In genomic region chr10:130362308-130362761, GRCh38 we compare ENCODE assay signal across 20 cellular contexts.
DNase-seq lines count a peak whose midpoint lies in the region; ATAC-seq, FAIRE-seq and TF ChIP-seq lines count a peak whose summit lies in the region.
"Had no signal": no experiment of that assay in that cellular context is flagged by ENCODE, and none has a peak within 500 bp of the region (broad histone marks: within the 10 kb centered on the region; RNA-seq: fewer than 3 reads in every experiment).

No MANE protein-coding gene starts in this region.

- H3K36me3 Mint-ChIP-seq in nephron (ENCODE audit: low read depth), result no peaks in the 10 kb centered on the region
- H3K36me3 Mint-ChIP-seq: CD4-positive, alpha-beta memory T cell had no signal

- H3K9me3 ChIP-seq in HEK293 (ENCODE audit: control insufficient read depth, insufficient read depth, low read depth, low read length) (no peaks in the 10 kb centered on the region), smooth muscle cell (replicated peaks; ENCODE audit: low read depth) (no peaks in the 10 kb centered on the region)
- H3K9me3 ChIP-seq: mucosa of descending colon, psoas muscle had no signal

- no peaks in the 10 kb centered on the region for H3F3A ChIP-seq in smooth muscle cell (ENCODE audit: low read depth)

- ATAC-seq in Right ventricle myocardium superior (ENCODE audit: poor library complexity) (peak; percentile 92), HG03442 (IDR thresholded peaks at IDR 0.05; ENCODE audit: unreplicated experiment) (no peak), GM21528 (IDR thresholded peaks at IDR 0.05; ENCODE audit: low FRiP score, unreplicated experiment) (no peak)
- ATAC-seq: activated T-helper 17 cell treated with anti-CD3 and anti-CD28 coated beads, Interleukin-2, amount 50 U/mL, for 72 hours; left colon; mucosa of descending colon; psoas muscle had no signal

- no peak for FAIRE-seq in urothelium cell line (lab: Jason Lieb, UNC)
- FAIRE-seq: H54 had no signal

- no peak overlapping the region for H3K4me3 ChIP-seq in HEK293 (ENCODE audit: low read depth, low read length)
- no peak overlapping the region for H3K4me3 ChIP-seq in smooth muscle cell
- H3K4me3 ChIP-seq: esophagus squamous epithelium, mucosa of descending colon, psoas muscle, tibial nerve had no signal

- CTCF ChIA-PET in HEK293 (lab: Yijun Ruan, JAX), result no interaction called here

- intact Hi-C loops in Right ventricle myocardium superior (cut with DNase I), result no loop called here

- 34% methylated on average over 9 of the region's 9 CpGs for WGBS in smooth muscle cell (ENCODE audit: low lambda C conversion rate)

- H3K4me2 ChIP-seq in smooth muscle cell, result no peak overlapping the region

- peaks cover 3% of the 10 kb centered on the region for H3K9me3 Mint-ChIP-seq in nephron
- H3K9me3 Mint-ChIP-seq: activated T-helper 17 cell treated with anti-CD3 and anti-CD28 coated beads, Interleukin-2, amount 50 U/mL, for 72 hours; stimulated activated naive CD8-positive, alpha-beta T cell treated with anti-CD3 and anti-CD28 coated beads, Interleukin-15, Interleukin-2, amounts not matched to agents 100 ng/mL and 50 ng/mL, for 24 hours had no signal

- H3K4me1 ChIP-seq in HEK293 (ENCODE audit: control insufficient read depth, insufficient read depth, low read length), result no peaks in the 10 kb centered on the region
- H3K4me1 ChIP-seq in smooth muscle cell (ENCODE audit: low read depth), result no peaks in the 10 kb centered on the region
- H3K4me1 ChIP-seq: esophagus squamous epithelium, psoas muscle, tibial nerve had no signal

- no peaks in the 10 kb centered on the region for H3K79me2 ChIP-seq in smooth muscle cell (ENCODE audit: low read depth)

- peaks cover 26% of the 10 kb centered on the region for H3K4me1 Mint-ChIP-seq in nephron
- H3K4me1 Mint-ChIP-seq: activated T-helper 17 cell treated with anti-CD3 and anti-CD28 coated beads, Interleukin-2, amount 50 U/mL, for 72 hours; CD4-positive, alpha-beta memory T cell had no signal

- H3K27me3 Mint-ChIP-seq in nephron (ENCODE audit: low read depth), result peaks cover 72% of the 10 kb centered on the region
- H3K27me3 Mint-ChIP-seq: stimulated activated naive CD8-positive, alpha-beta T cell treated with anti-CD3 and anti-CD28 coated beads, Interleukin-15, Interleukin-2, amounts not matched to agents 100 ng/mL and 50 ng/mL, for 24 hours had no signal

- H4K20me1 ChIP-seq in smooth muscle cell (ENCODE audit: low read depth), result no peaks in the 10 kb centered on the region

- no peak overlapping the region for H3K9ac ChIP-seq in smooth muscle cell (ENCODE audit: low read depth)

- no peak overlapping the region for H2AFZ ChIP-seq in smooth muscle cell (ENCODE audit: low read depth)

- H3K27ac ChIP-seq in HEK293 (ENCODE audit: extremely low read depth, low read depth, low read length) (no peak overlapping the region), smooth muscle cell (ENCODE audit: low read depth) (no peak overlapping the region)
- H3K27ac ChIP-seq: esophagus squamous epithelium, psoas muscle, tibial nerve had no signal

- H3K36me3 ChIP-seq in HEK293 (ENCODE audit: control insufficient read depth in 2 of 2, insufficient read depth in 1 of 2, low read length in 2 of 2) (no peaks in the 10 kb centered on the region), smooth muscle cell (ENCODE audit: low read depth) (no peaks in the 10 kb centered on the region)
- H3K36me3 ChIP-seq: esophagus squamous epithelium, tibial nerve had no signal

- peaks cover 26% of the 10 kb centered on the region for H3K27me3 ChIP-seq in smooth muscle cell (ENCODE audit: low read depth)
- H3K27me3 ChIP-seq: tibial nerve had no signal

- H3K4me3 Mint-ChIP-seq in nephron, result no peak overlapping the region
- H3K4me3 Mint-ChIP-seq: activated T-helper 17 cell treated with anti-CD3 and anti-CD28 coated beads, Interleukin-2, amount 50 U/mL, for 72 hours; CD4-positive, alpha-beta memory T cell; stimulated activated naive CD8-positive, alpha-beta T cell treated with anti-CD3 and anti-CD28 coated beads, Interleukin-15, Interleukin-2, amounts not matched to agents 100 ng/mL and 50 ng/mL, for 24 hours had no signal

- POLR2A ChIA-PET in HEK293 (lab: Yijun Ruan, JAX), result no interaction called here

- TF ChIP-seq CTCF in HEK293 (tag by site-specific recombination; IDR thresholded peaks at IDR 0.05), result no peak
- no peak for TF ChIP-seq CTCF in nephron (IDR thresholded peaks at IDR 0.05; ENCODE audit: unreplicated experiment in 3 of 3)
- no peak for TF ChIP-seq CTCF in smooth muscle cell (IDR thresholded peaks at IDR 0.05; ENCODE audit: borderline replicate concordance, insufficient read depth, poor library complexity, severe bottlenecking)

- peak overlapping the region in 2 of 3 experiments; percentile 13 to 49 for H3K27ac Mint-ChIP-seq in nephron
- H3K27ac Mint-ChIP-seq: activated T-helper 17 cell treated with anti-CD3 and anti-CD28 coated beads, Interleukin-2, amount 50 U/mL, for 72 hours; CD4-positive, alpha-beta memory T cell; stimulated activated naive CD8-positive, alpha-beta T cell treated with anti-CD3 and anti-CD28 coated beads, Interleukin-15, Interleukin-2, amounts not matched to agents 100 ng/mL and 50 ng/mL, for 24 hours had no signal

- DNase-seq in DMS153 treated with DMSO at 0.1 percent for 48 hours (lab: John Stamatoyannopoulos, UW; ENCODE audit: unreplicated experiment) (peak; percentile 43), Right ventricle myocardium superior (peak; percentile 61), urothelium cell line (ENCODE audit: low spot score) (no peak), smooth muscle cell (lab: John Stamatoyannopoulos, UW; ENCODE audit: unreplicated experiment) (no peak)
- DNase-seq: activated CD4-positive, CD25-positive, alpha-beta regulatory T cell treated with anti-CD3 and anti-CD28 coated beads, Interleukin-2, amount 50 U/mL, for 72 hours; CD4-positive, alpha-beta memory T cell; esophagus squamous epithelium; left colon; mucosa of descending colon; NCI-H1436; psoas muscle; stimulated activated CD4-positive, alpha-beta T cell treated with anti-CD3 and anti-CD28 coated beads, Interleukin-4, amount 100 ng/mL, for 1 hour had no signal

TF ChIP-seq in HEK293, 187 proteins besides CTCF, POLR2A, EP300 and RAD21:
- TF ChIP-seq ZNF747 (tag by site-specific recombination; IDR thresholded peaks at IDR 0.05) (no peak), ZNF510 (tag by site-specific recombination; IDR thresholded peaks at IDR 0.05; ENCODE audit: insufficient replicate concordance) (no peak), ZNF704 (tag by site-specific recombination; IDR thresholded peaks at IDR 0.05) (no peak), ZIC2 (tag by site-specific recombination; IDR thresholded peaks at IDR 0.05) (0 out of 2 replicates have a peak, but pooled peaks have one; percentile 25), PRDM4 (tag by site-specific recombination; IDR thresholded peaks at IDR 0.05) (no peak), IKZF3 (tag by site-specific recombination; IDR thresholded peaks at IDR 0.05) (no peak), ZNF423 (tag by site-specific recombination; IDR thresholded peaks at IDR 0.05) (no peak), ZFP69B (tag by site-specific recombination; IDR thresholded peaks at IDR 0.05) (no peak)

Comparison
In these comparisons a context has a peak if more than half of its experiments do, and no peak if none do; other contexts are left out.
1. DNase-seq: peak in DMS153 treated with DMSO at 0.1 percent for 48 hours (single experiment) and Right ventricle myocardium superior (single experiment); none in urothelium cell line (single experiment) and smooth muscle cell (single experiment).